ENCODE assay signal across 1 cellular context in the genomic region with DNA sequence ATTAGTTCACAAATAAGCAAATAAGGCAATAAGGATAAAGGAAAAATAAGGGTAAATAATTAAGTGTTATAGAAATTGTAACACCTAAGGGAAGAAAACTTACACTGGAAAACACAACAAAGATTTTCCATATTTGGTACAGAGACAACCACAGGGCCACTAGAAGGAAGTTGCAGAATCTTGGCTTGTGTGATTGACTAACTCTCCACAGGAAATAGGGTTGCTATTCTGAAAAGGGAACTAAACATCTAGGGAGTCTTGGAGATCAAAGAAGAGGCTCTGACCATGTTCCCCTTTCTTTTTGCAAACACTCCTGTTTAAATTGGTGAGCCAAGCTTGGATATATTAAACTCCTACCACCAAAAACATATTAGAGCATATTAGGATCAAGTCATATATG.
TF ChIP-seq lines count a peak whose summit lies in the region.

No MANE protein-coding gene starts in this region.

TF ChIP-seq in GM23338, 12 proteins besides CTCF, POLR2A, EP300 and RAD21 (continued from another document):
- TF ChIP-seq, protein P1, sequence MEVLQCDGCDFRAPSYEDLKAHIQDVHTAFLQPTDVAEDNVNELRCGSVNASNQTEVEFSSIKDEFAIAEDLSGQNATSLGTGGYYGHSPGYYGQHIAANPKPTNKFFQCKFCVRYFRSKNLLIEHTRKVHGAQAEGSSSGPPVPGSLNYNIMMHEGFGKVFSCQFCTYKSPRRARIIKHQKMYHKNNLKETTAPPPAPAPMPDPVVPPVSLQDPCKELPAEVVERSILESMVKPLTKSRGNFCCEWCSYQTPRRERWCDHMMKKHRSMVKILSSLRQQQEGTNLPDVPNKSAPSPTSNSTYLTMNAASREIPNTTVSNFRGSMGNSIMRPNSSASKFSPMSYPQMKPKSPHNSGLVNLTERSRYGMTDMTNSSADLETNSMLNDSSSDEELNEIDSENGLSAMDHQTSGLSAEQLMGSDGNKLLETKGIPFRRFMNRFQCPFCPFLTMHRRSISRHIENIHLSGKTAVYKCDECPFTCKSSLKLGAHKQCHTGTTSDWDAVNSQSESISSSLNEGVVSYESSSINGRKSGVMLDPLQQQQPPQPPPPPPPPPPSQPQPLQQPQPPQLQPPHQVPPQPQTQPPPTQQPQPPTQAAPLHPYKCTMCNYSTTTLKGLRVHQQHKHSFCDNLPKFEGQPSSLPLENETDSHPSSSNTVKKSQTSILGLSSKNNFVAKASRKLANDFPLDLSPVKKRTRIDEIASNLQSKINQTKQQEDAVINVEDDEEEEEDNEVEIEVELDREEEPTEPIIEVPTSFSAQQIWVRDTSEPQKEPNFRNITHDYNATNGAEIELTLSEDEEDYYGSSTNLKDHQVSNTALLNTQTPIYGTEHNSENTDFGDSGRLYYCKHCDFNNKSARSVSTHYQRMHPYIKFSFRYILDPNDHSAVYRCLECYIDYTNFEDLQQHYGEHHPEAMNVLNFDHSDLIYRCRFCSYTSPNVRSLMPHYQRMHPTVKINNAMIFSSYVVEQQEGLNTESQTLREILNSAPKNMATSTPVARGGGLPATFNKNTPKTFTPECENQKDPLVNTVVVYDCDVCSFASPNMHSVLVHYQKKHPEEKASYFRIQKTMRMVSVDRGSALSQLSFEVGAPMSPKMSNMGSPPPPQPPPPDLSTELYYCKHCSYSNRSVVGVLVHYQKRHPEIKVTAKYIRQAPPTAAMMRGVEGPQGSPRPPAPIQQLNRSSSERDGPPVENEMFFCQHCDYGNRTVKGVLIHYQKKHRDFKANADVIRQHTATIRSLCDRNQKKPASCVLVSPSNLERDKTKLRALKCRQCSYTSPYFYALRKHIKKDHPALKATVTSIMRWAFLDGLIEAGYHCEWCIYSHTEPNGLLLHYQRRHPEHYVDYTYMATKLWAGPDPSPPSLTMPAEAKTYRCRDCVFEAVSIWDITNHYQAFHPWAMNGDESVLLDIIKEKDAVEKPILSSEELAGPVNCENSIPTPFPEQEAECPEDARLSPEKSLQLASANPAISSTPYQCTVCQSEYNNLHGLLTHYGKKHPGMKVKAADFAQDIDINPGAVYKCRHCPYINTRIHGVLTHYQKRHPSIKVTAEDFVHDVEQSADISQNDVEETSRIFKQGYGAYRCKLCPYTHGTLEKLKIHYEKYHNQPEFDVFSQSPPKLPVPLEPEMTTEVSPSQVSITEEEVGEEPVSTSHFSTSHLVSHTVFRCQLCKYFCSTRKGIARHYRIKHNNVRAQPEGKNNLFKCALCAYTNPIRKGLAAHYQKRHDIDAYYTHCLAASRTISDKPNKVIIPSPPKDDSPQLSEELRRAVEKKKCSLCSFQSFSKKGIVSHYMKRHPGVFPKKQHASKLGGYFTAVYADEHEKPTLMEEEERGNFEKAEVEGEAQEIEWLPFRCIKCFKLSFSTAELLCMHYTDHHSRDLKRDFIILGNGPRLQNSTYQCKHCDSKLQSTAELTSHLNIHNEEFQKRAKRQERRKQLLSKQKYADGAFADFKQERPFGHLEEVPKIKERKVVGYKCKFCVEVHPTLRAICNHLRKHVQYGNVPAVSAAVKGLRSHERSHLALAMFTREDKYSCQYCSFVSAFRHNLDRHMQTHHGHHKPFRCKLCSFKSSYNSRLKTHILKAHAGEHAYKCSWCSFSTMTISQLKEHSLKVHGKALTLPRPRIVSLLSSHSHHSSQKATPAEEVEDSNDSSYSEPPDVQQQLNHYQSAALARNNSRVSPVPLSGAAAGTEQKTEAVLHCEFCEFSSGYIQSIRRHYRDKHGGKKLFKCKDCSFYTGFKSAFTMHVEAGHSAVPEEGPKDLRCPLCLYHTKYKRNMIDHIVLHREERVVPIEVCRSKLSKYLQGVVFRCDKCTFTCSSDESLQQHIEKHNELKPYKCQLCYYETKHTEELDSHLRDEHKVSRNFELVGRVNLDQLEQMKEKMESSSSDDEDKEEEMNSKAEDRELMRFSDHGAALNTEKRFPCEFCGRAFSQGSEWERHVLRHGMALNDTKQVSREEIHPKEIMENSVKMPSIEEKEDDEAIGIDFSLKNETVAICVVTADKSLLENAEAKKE (CRISPR knock-in tag; IDR thresholded peaks at IDR 0.05), result no peak
